7 cellular contexts compared by ENCODE assay signal in genomic region chr11:44760917-44761545, GRCh38. TPM values are rescaled to one million over a fixed set of nuclear protein-coding genes. Genes with fewer than 3 reads are reported as not detected.
DNase-seq lines count a peak whose midpoint lies in the region; ATAC-seq and TF ChIP-seq lines count a peak whose summit lies in the region.

No MANE protein-coding gene starts in this region.

- H3K36me3 ChIP-seq in brain microvascular endothelial cell (replicated peaks) (no peaks in the 10 kb centered on the region), transverse colon (no peaks in the 10 kb centered on the region)

- WGBS in transverse colon (ENCODE audit: low coverage in 1 of 2), 2 donors = 54 to 57% methylated on average over 4 to 10 of the region's 10 CpGs

- ATAC-seq in HG03457 (IDR thresholded peaks at IDR 0.05; ENCODE audit: unreplicated experiment) = no peak

- no peak overlapping the region for H3K4me3 ChIP-seq in brain microvascular endothelial cell (ENCODE audit: low read depth, low read length)
- no peak overlapping the region for H3K4me3 ChIP-seq in transverse colon

- TF ChIP-seq CTCF in brain microvascular endothelial cell (IDR thresholded peaks at IDR 0.05; ENCODE audit: low read depth, low read length, missing control alignments) (peak; percentile 7), transverse colon (IDR thresholded peaks at IDR 0.05) (no peak)

- intact Hi-C loops in transverse colon (cut with DNase I; ENCODE audit: low total_unique reads) = no loop called here

- H3K4me1 ChIP-seq in transverse colon = peaks cover 5 to 22% (median 18%) of the 10 kb centered on the region in 4 donors

- H3K27ac ChIP-seq in brain microvascular endothelial cell = no peak overlapping the region
- peak overlapping the region; percentile 46 to 84 (median 68) for H3K27ac ChIP-seq in transverse colon

- H3K27me3 ChIP-seq in brain microvascular endothelial cell (replicated peaks) = no peaks in the 10 kb centered on the region
- H3K27me3 ChIP-seq in transverse colon = no peaks in the 10 kb centered on the region

- no peaks in the 10 kb centered on the region for H3K9me3 ChIP-seq in transverse colon

- no peak for TF ChIP-seq POLR2A in transverse colon (IDR thresholded peaks at IDR 0.05)

- no peak for TF ChIP-seq EP300 in transverse colon (IDR thresholded peaks at IDR 0.05; ENCODE audit: low read depth)

- DNase-seq in LHCN-M2 (ENCODE audit: low read depth) (peak; percentile 77), brain microvascular endothelial cell (peak; percentile 92), kidney tubule cell (ENCODE audit: low spot score) (peak; percentile 79), transverse colon (no peak), NCI-H1930 (lab: John Stamatoyannopoulos, UW) (no peak), T-helper 1 cell (no peak)

- in situ Hi-C loops in brain microvascular endothelial cell (cut with HindIII; ENCODE audit: low pct_ligation_motif_present, low sequenced_read_pairs) (no loop called here), transverse colon (cut with MboI; ENCODE audit: low pct_ligation_motif_present in 1 of 4, low pct_unique_long_range_greater_than_20kb in 1 of 4, low sequenced_read_pairs in 3 of 4) (no loop called here)

RNA-seq across cellular contexts. Expression of gene TSPAN18, which starts 34.3 kb away (rescaled TPM):
- not detected in 2 replicates for total RNA-seq in LHCN-M2 (2014; rRNA removed)
- polyA plus RNA-seq in LHCN-M2 (2012) = 0.60 TPM
- total RNA-seq in transverse colon = 10 to 100 TPM in 1 of 4 donors, 1 to 10 TPM in 3; 2.6 to 28.9 (median 4.9) TPM

Comparison
In these comparisons a context has a peak if more than half of its experiments do, and no peak if none do; other contexts are left out.
1. DNase-seq: peak in LHCN-M2 (single experiment), brain microvascular endothelial cell (single experiment) and kidney tubule cell (single experiment); none in transverse colon (single experiment), NCI-H1930 (0 of 2) and T-helper 1 cell (0 of 5).